ENCODE assay signal across 33 cellular contexts in genomic region chr16:27188633-27189032, GRCh38.
"Had no signal": no experiment of that assay in that cellular context is flagged by ENCODE, and none has a peak within 500 bp of the region (broad histone marks: within the 10 kb centered on the region; RNA-seq: fewer than 3 reads in every experiment).

No MANE protein-coding gene starts in this region.

- H3K4me1 ChIP-seq: adrenal gland had no signal

- H3K27me3 ChIP-seq: adrenal gland, body of pancreas had no signal

- H3K27ac Mint-ChIP-seq: activated B cell treated with CpG ODN at 0.5 μM for 24 hours; activated CD8-positive, alpha-beta T cell treated with anti-CD3 and anti-CD28 coated beads for 36 hours; activated naive CD4-positive, alpha-beta T cell treated with anti-CD3 and anti-CD28 coated beads, Interleukin-2, amount 10 ng/mL, durations not matched to agents 7 days and 5 days; activated naive CD4-positive, alpha-beta T cell treated with anti-CD3 and anti-CD28 coated beads, Interleukin-2, amount 50 U/mL, for 72 hours; activated naive CD8-positive, alpha-beta T cell treated with anti-CD3 and anti-CD28 coated beads, Interleukin-2, amount 50 U/mL, for 24 hours; activated T-helper 2 cell treated with anti-CD3 and anti-CD28 coated beads, Interferon-gamma antibody, Interleukin-2, Interleukin-4, amounts not matched to agents 10 μg/mL and 5 μg/mL and 100 μg/mL, durations not matched to agents 14 hours and 24 hours and 36 hours; T-cell; T-helper 1 cell treated with Interleukin-12 subunit alpha and Interleukin-12 subunit beta and Interleukin-4 antibody, amounts not matched to agents 30 μg/mL and 1 μg/mL, for 36 hours had no signal

- DNase-seq: activated B cell treated with CpG ODN at 0.5 μM for 24 hours; activated CD4-positive, alpha-beta T cell treated with anti-CD3 and anti-CD28 coated beads for 48 hours; activated CD4-positive, alpha-beta T cell treated with anti-CD3 and anti-CD28 coated beads, Interleukin-2, amount 50 U/mL, for 1 hour; activated CD4-positive, alpha-beta T cell treated with anti-CD3 and anti-CD28 coated beads, Interleukin-2, amount 50 U/mL, for 48 hours; activated CD8-positive, alpha-beta memory T cell treated with anti-CD3 and anti-CD28 coated beads for 24 hours; activated CD8-positive, alpha-beta T cell treated with anti-CD3 and anti-CD28 coated beads for 36 hours; activated effector memory CD4-positive, alpha-beta T cell treated with anti-CD3 and anti-CD28 coated beads, Interleukin-2, amount 50 U/mL, for 16 hours; activated naive CD4-positive, alpha-beta T cell; activated naive CD4-positive, alpha-beta T cell treated with anti-CD3 and anti-CD28 coated beads, Interleukin-2, amount 10 ng/mL, durations not matched to agents 7 days and 5 days; activated naive CD8-positive, alpha-beta T cell treated with anti-CD3 and anti-CD28 coated beads, Interleukin-2, amount 50 U/mL, for 24 hours; activated T-cell treated with anti-CD3 and anti-CD28 coated beads, Interleukin-2, amount 50 U/mL, for 4 hours; adrenal gland; amygdala; aorta; body of pancreas; caudate nucleus; cortex of kidney; dermis blood vessel endothelial cell; effector CD4-positive, alpha-beta T cell; foreskin fibroblast; head of caudate nucleus; T-cell; T1000; WERI-Rb-1 had no signal

- H3K27ac ChIP-seq: adrenal gland, WERI-Rb-1 had no signal

- H3K27me3 Mint-ChIP-seq: activated B cell treated with CpG ODN at 0.5 μM for 24 hours; activated CD8-positive, alpha-beta T cell treated with anti-CD3 and anti-CD28 coated beads for 36 hours; activated naive CD8-positive, alpha-beta T cell treated with anti-CD3 and anti-CD28 coated beads, Interleukin-2, amount 50 U/mL, for 24 hours; T-cell had no signal

- FAIRE-seq: colon, endometrium, frontal cortex had no signal

- H3K4me3 ChIP-seq: adrenal gland, body of pancreas had no signal

- H3K9me3 Mint-ChIP-seq: activated B cell treated with CpG ODN at 0.5 μM for 24 hours; activated CD8-positive, alpha-beta T cell treated with anti-CD3 and anti-CD28 coated beads for 36 hours; activated naive CD4-positive, alpha-beta T cell treated with anti-CD3 and anti-CD28 coated beads, Interleukin-2, amount 10 ng/mL, durations not matched to agents 7 days and 5 days; activated naive CD4-positive, alpha-beta T cell treated with anti-CD3 and anti-CD28 coated beads, Interleukin-2, amount 50 U/mL, for 72 hours; activated naive CD8-positive, alpha-beta T cell treated with anti-CD3 and anti-CD28 coated beads, Interleukin-2, amount 50 U/mL, for 24 hours; activated T-cell treated with anti-CD3 and anti-CD28 coated beads, Interleukin-2, amount 50 U/mL, for 4 hours; activated T-helper 2 cell treated with anti-CD3 and anti-CD28 coated beads, Interferon-gamma antibody, Interleukin-2, Interleukin-4, amounts not matched to agents 10 μg/mL and 5 μg/mL and 100 μg/mL, durations not matched to agents 14 hours and 24 hours and 36 hours; T-cell; T-helper 1 cell treated with Interleukin-12 subunit alpha and Interleukin-12 subunit beta and Interleukin-4 antibody, amounts not matched to agents 30 μg/mL and 1 μg/mL, for 36 hours; T-helper 2 cell treated with Interferon-gamma antibody and Interleukin-4, amounts not matched to agents 5 μg/mL and 100 μg/mL, for 36 hours had no signal

- H3K9me3 ChIP-seq: adrenal gland, body of pancreas had no signal

- ATAC-seq: activated CD4-positive, CD25-positive, alpha-beta regulatory T cell treated with anti-CD3 and anti-CD28 coated beads, Interleukin-2, amount 50 U/mL, for 24 hours; activated CD8-positive, alpha-beta T cell treated with anti-CD3 and anti-CD28 coated beads for 36 hours; activated naive CD4-positive, alpha-beta T cell treated with anti-CD3 and anti-CD28 coated beads, Interleukin-2, amount 50 U/mL, for 72 hours; activated naive CD8-positive, alpha-beta T cell treated with anti-CD3 and anti-CD28 coated beads, Interleukin-2, amount 50 U/mL, for 24 hours; activated T-cell treated with anti-CD3 and anti-CD28 coated beads, Interleukin-2, amount 50 U/mL, for 4 hours; esophagus mucosa; T-cell had no signal

- H3K36me3 Mint-ChIP-seq: activated naive CD4-positive, alpha-beta T cell treated with anti-CD3 and anti-CD28 coated beads, Interleukin-2, amount 10 ng/mL, durations not matched to agents 7 days and 5 days; activated naive CD4-positive, alpha-beta T cell treated with anti-CD3 and anti-CD28 coated beads, Interleukin-2, amount 50 U/mL, for 72 hours; T-cell had no signal

- H3K4me3 Mint-ChIP-seq: activated B cell treated with CpG ODN at 0.5 μM for 24 hours; activated CD8-positive, alpha-beta T cell treated with anti-CD3 and anti-CD28 coated beads for 36 hours; activated naive CD4-positive, alpha-beta T cell treated with anti-CD3 and anti-CD28 coated beads, Interleukin-2, amount 10 ng/mL, durations not matched to agents 7 days and 5 days; activated naive CD8-positive, alpha-beta T cell treated with anti-CD3 and anti-CD28 coated beads, Interleukin-2, amount 50 U/mL, for 24 hours; activated T-cell treated with anti-CD3 and anti-CD28 coated beads, Interleukin-2, amount 50 U/mL, for 4 hours; T-cell; T-helper 1 cell treated with Interleukin-12 subunit alpha and Interleukin-12 subunit beta and Interleukin-4 antibody, amounts not matched to agents 30 μg/mL and 1 μg/mL, for 36 hours; T-helper 2 cell treated with Interferon-gamma antibody and Interleukin-4, amounts not matched to agents 5 μg/mL and 100 μg/mL, for 36 hours had no signal

- H3K36me3 ChIP-seq: adrenal gland, WERI-Rb-1 had no signal
